ENCODE assay signal across 20 cellular contexts in genomic region chr11:69257838-69258658, GRCh38. TPM values are rescaled to one million over a fixed set of nuclear protein-coding genes. Genes with fewer than 3 reads are reported as not detected.
A peak's percentile ranks its signal among the peaks of the same experiment; 100 is the strongest.
DNase-seq lines count a peak whose midpoint lies in the region; ATAC-seq and TF ChIP-seq lines count a peak whose summit lies in the region.
"Had no signal": no experiment of that assay in that cellular context is flagged by ENCODE, and none has a peak within 500 bp of the region (broad histone marks: within the 10 kb centered on the region; RNA-seq: fewer than 3 reads in every experiment).

No MANE protein-coding gene starts in this region.

- peaks cover 19% of the 10 kb centered on the region for H3K27me3 Mint-ChIP-seq in endodermal cell (ENCODE audit: insufficient read depth)

- 64 to 75% methylated on average over 5 to 6 of the region's 6 CpGs for WGBS in endodermal cell (ENCODE audit: insufficient coverage in 1 of 2, insufficient read length in 1 of 2), 2 experiments

- no peaks in the 10 kb centered on the region for H3K36me3 ChIP-seq in H7 (replicated peaks; ENCODE audit: control insufficient read depth, insufficient read depth, low read length)
- no peaks in the 10 kb centered on the region for H3K36me3 ChIP-seq in endodermal cell (ENCODE audit: control insufficient read depth, insufficient read depth, low read length)
- H3K36me3 ChIP-seq in ascending aorta, result no peaks in the 10 kb centered on the region

- peaks cover 16% of the 10 kb centered on the region for H3K4me1 Mint-ChIP-seq in endodermal cell
- H3K4me1 Mint-ChIP-seq in stimulated activated effector memory CD8-positive, alpha-beta T cell treated with anti-CD3 and anti-CD28 coated beads, Interleukin-12 subunit alpha, Interleukin-12 subunit beta, amount 100 ng/mL, for 72 hours, result peaks cover 20% of the 10 kb centered on the region

- no peaks in the 10 kb centered on the region for H3K4me1 ChIP-seq in endodermal cell (ENCODE audit: control insufficient read depth, insufficient read depth, low read length)
- H3K4me1 ChIP-seq in ascending aorta, result no peaks in the 10 kb centered on the region
- H3K4me1 ChIP-seq: psoas muscle had no signal

- intact Hi-C loops in ascending aorta (cut with DNase I), result no loop called here

- H3K4me3 ChIP-seq in H7 (ENCODE audit: insufficient read depth, low read depth, low read length) (no peak overlapping the region), endodermal cell (ENCODE audit: low read length) (no peak overlapping the region), ascending aorta (no peak overlapping the region)
- H3K4me3 ChIP-seq: dorsolateral prefrontal cortex, psoas muscle had no signal

- peaks cover 9% of the 10 kb centered on the region for H3K9me3 Mint-ChIP-seq in endodermal cell
- peaks cover 5% of the 10 kb centered on the region for H3K9me3 Mint-ChIP-seq in stimulated activated effector memory CD8-positive, alpha-beta T cell treated with anti-CD3 and anti-CD28 coated beads, Interleukin-12 subunit alpha, Interleukin-12 subunit beta, amount 100 ng/mL, for 72 hours

- TF ChIP-seq CTCF in endodermal cell (conservative IDR thresholded peaks at IDR 0.05) (no peak), ascending aorta (IDR thresholded peaks at IDR 0.05) (no peak)

- no peak overlapping the region for H3K4me3 Mint-ChIP-seq in endodermal cell
- H3K4me3 Mint-ChIP-seq in stimulated activated effector memory CD8-positive, alpha-beta T cell treated with anti-CD3 and anti-CD28 coated beads, Interleukin-12 subunit alpha, Interleukin-12 subunit beta, amount 100 ng/mL, for 72 hours, result no peak overlapping the region
- H3K4me3 Mint-ChIP-seq: CD4-positive, alpha-beta memory T cell had no signal

- peak; percentile 47 for ATAC-seq in GM18502 (IDR thresholded peaks at IDR 0.05; ENCODE audit: poor library complexity, unreplicated experiment)
- ATAC-seq in stimulated activated effector memory CD8-positive, alpha-beta T cell treated with anti-CD3 and anti-CD28 coated beads, Interleukin-12 subunit alpha, Interleukin-12 subunit beta, amount 100 ng/mL, for 72 hours, result peak; percentile 31
- ATAC-seq: activated naive CD4-positive, alpha-beta T cell treated with anti-CD3 and anti-CD28 coated beads, Interleukin-2, amount 50 U/mL, for 72 hours; left lobe of liver; psoas muscle had no signal

- no peak overlapping the region for H3K27ac Mint-ChIP-seq in endodermal cell
- peak overlapping the region; percentile 62 for H3K27ac Mint-ChIP-seq in stimulated activated effector memory CD8-positive, alpha-beta T cell treated with anti-CD3 and anti-CD28 coated beads, Interleukin-12 subunit alpha, Interleukin-12 subunit beta, amount 100 ng/mL, for 72 hours
- H3K27ac Mint-ChIP-seq: activated naive CD4-positive, alpha-beta T cell treated with anti-CD3 and anti-CD28 coated beads, Interleukin-2, amount 50 U/mL, for 72 hours had no signal

- H3K9ac ChIP-seq in endodermal cell (ENCODE audit: extremely low read depth, low read length, poor library complexity, severe bottlenecking), result no peak overlapping the region

- H3K36me3 Mint-ChIP-seq in endodermal cell (ENCODE audit: low read depth), result no peaks in the 10 kb centered on the region
- H3K36me3 Mint-ChIP-seq in stimulated activated effector memory CD8-positive, alpha-beta T cell treated with anti-CD3 and anti-CD28 coated beads, Interleukin-12 subunit alpha, Interleukin-12 subunit beta, amount 100 ng/mL, for 72 hours, result no peaks in the 10 kb centered on the region
- H3K36me3 Mint-ChIP-seq: CD4-positive, alpha-beta memory T cell had no signal

- H3K9me3 ChIP-seq in endodermal cell (ENCODE audit: control insufficient read depth, low read length) (peaks cover 17% of the 10 kb centered on the region), ascending aorta (peaks cover 0 to 6% of the 10 kb centered on the region in 2 donors)
- H3K9me3 ChIP-seq: psoas muscle had no signal

- no peaks in the 10 kb centered on the region; the same call in 1 of the 2 replicates for H3K27me3 ChIP-seq in H7 (ENCODE audit: control insufficient read depth, insufficient read depth, low read length)
- H3K27me3 ChIP-seq in endodermal cell (ENCODE audit: control insufficient read depth, insufficient read depth, low read length, poor library complexity, severe bottlenecking), result no peaks in the 10 kb centered on the region
- no peaks in the 10 kb centered on the region for H3K27me3 ChIP-seq in ascending aorta

- DNase-seq in H7 (peak; percentile 77), endodermal cell (peak; percentile 70), T-helper 9 cell (no peak), ascending aorta (ENCODE audit: low spot score in 2 of 2) (no peak)
- DNase-seq in stimulated activated effector memory CD8-positive, alpha-beta T cell treated with anti-CD3 and anti-CD28 coated beads, Interleukin-12 subunit alpha, Interleukin-12 subunit beta, amount 100 ng/mL, for 72 hours (ENCODE audit: low spot score in 2 of 2), result no peak
- DNase-seq in activated CD8-positive, alpha-beta memory T cell treated with anti-CD3 and anti-CD28 coated beads for 24 hours, result no peak
- DNase-seq: activated CD4-positive, alpha-beta T cell treated with anti-CD3 and anti-CD28 coated beads for 48 hours; CD4-positive, alpha-beta memory T cell; DMS 273 treated with DMSO at 0.1 percent for 48 hours; dorsolateral prefrontal cortex; NCI-H1092; NCI-H2029; NCI-H226; psoas muscle; stimulated activated CD4-positive, alpha-beta T cell treated with anti-CD3 and anti-CD28 coated beads, Interleukin-1b, Interleukin-23, amount 100 ng/mL, for 48 hours; stimulated activated naive CD4-positive, alpha-beta T cell had no signal

- H3K27ac ChIP-seq in endodermal cell (ENCODE audit: low read depth, low read length) (no peak overlapping the region), ascending aorta (no peak overlapping the region)
- H3K27ac ChIP-seq: dorsolateral prefrontal cortex, psoas muscle had no signal

RNA-seq across cellular contexts. Expression of gene MYEOV, which starts 35.9 kb away (rescaled TPM):
- total RNA-seq in H7 (2014; rRNA removed; shearing (Covaris generic)), result 2.0 and 4.3 TPM in 2 replicates
- total RNA-seq in endodermal cell, result not detected
- polyA plus RNA-seq in endodermal cell (2013, experiment 1 of 2), result 0.43 TPM
- not detected for polyA plus RNA-seq in endodermal cell (2013, experiment 2 of 2)
- total RNA-seq in ascending aorta, result not detected
- total RNA-seq: activated naive CD4-positive, alpha-beta T cell treated with anti-CD3 and anti-CD28 coated beads, Interleukin-2, amount 50 U/mL, for 72 hours; CD4-positive, alpha-beta memory T cell; skeletal muscle tissue had no signal
- polyA plus RNA-seq: CD4-positive, alpha-beta memory T cell had no signal

Comparison
In these comparisons a context has a peak if more than half of its experiments do, and no peak if none do; other contexts are left out.
1. DNase-seq: peak in H7 (single experiment) and endodermal cell (single experiment); none in stimulated activated effector memory CD8-positive, alpha-beta T cell treated with anti-CD3 and anti-CD28 coated beads, Interleukin-12 subunit alpha, Interleukin-12 subunit beta, amount 100 ng/mL, for 72 hours (0 of 2), activated CD8-positive, alpha-beta memory T cell treated with anti-CD3 and anti-CD28 coated beads for 24 hours (single experiment), T-helper 9 cell (single experiment) and ascending aorta (0 of 2).